ENCODE assay signal across 9 cellular contexts in the genomic region with DNA sequence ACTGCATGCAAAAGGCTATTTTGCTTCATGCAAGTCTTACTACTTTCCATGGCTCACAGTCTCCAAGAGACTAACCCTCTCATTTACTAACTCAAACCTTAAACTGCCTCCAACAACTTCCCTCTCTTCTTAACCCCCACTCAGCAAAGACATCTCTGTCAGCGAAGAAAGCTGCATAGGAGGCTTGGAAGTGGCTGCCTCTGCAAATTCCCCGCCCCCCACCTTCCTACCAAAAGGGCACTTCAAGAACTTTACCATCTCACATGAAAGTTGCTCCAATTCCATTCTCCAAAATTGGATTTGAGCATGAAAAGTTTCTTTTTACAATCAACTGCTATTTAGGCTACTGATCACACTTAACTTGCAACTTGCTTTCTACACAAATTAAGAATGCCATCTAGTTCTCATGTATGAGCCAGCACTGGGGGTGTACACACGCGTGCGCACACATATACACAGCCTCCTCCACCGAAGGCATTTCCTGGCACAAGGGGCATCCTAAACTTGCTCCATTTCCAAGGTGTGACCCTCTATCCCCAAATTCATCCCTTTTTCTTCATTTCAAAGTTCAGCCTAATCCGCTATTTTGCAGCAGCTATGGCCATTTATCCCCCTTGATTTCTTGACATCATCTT. TPM values are rescaled to one million over a fixed set of nuclear protein-coding genes. Genes with fewer than 3 reads are reported as not detected.
A peak's percentile ranks its signal among the peaks of the same experiment; 100 is the strongest.
DNase-seq lines count a peak whose midpoint lies in the region; ATAC-seq and TF ChIP-seq lines count a peak whose summit lies in the region.
"Had no signal": no experiment of that assay in that cellular context is flagged by ENCODE, and none has a peak within 500 bp of the region (broad histone marks: within the 10 kb centered on the region; RNA-seq: fewer than 3 reads in every experiment).

No MANE protein-coding gene starts in this region.

- H3K4me1 Mint-ChIP-seq in Caco-2 (ENCODE audit: low read depth, unreplicated experiment), result peaks cover 60% of the 10 kb centered on the region

- H3K27me3 ChIP-seq in Caco-2 (replicated peaks; ENCODE audit: control insufficient read depth, insufficient read depth, low read length), result no peaks in the 10 kb centered on the region
- H3K27me3 ChIP-seq in PC-3 (ENCODE audit: low read length), result no peaks in the 10 kb centered on the region
- H3K27me3 ChIP-seq in ovary, result no peaks in the 10 kb centered on the region

- H3K9me2 ChIP-seq in PC-3 (replicated peaks; ENCODE audit: low read length), result no peaks in the 10 kb centered on the region

- peaks cover 68% of the 10 kb centered on the region for H3K79me2 ChIP-seq in PC-3 (ENCODE audit: low read length)

- H3K4me2 ChIP-seq in PC-3 (ENCODE audit: low read length), result peak overlapping the region; percentile 84

- no peaks in the 10 kb centered on the region for H3K36me3 ChIP-seq in Caco-2 (ENCODE audit: control insufficient read depth, insufficient read depth, low read length)
- 0 out of 2 replicates have a peak, but pooled peaks cover 4% of the 10 kb centered on the region for H3K36me3 ChIP-seq in PC-3 (ENCODE audit: low read depth, low read length)
- H3K36me3 ChIP-seq in ovary, result no peaks in the 10 kb centered on the region

- POLR2A ChIA-PET in Caco-2 (lab: Charles Lee), result interaction anchor here (2.3 kb wide), 1 partner anchor 39 kb away, joined by 25 read pairs; no protein-coding TSS in a partner anchor
- POLR2A ChIA-PET in PC-3 (lab: Charles Lee; ENCODE audit: unreplicated experiment), result no interaction called here
- POLR2A ChIA-PET in GM10248 (lab: Yijun Ruan, JAX), result no interaction called here

- no peaks in the 10 kb centered on the region for H3K9me3 ChIP-seq in Caco-2
- no peaks in the 10 kb centered on the region for H3K9me3 ChIP-seq in PC-3 (ENCODE audit: low read length)
- H3K9me3 ChIP-seq in ovary, result no peaks in the 10 kb centered on the region

- peaks cover 14% of the 10 kb centered on the region for H3K36me3 Mint-ChIP-seq in Caco-2 (ENCODE audit: insufficient read depth, unreplicated experiment)

- H3K27me3 Mint-ChIP-seq in Caco-2 (ENCODE audit: insufficient read depth, unreplicated experiment), result no peaks in the 10 kb centered on the region

- H3K9ac ChIP-seq in PC-3 (ENCODE audit: low read length), result peak overlapping the region; percentile 82

- ATAC-seq in PC-3 (no peak), HG03039 (IDR thresholded peaks at IDR 0.05; ENCODE audit: unreplicated experiment) (no peak)

- peak overlapping the region; percentile 70 for H2AFZ ChIP-seq in PC-3 (ENCODE audit: low read length)

- DNase-seq in Caco-2 (no peak), PC-3 (peak; percentile 20), epithelial cell of prostate (ENCODE audit: low read depth, low spot score) (no peak), ovary (no peak), GM10248 (ENCODE audit: extremely low spot score) (no peak), T-helper 9 cell (no peak)
- no peak for DNase-seq in central memory CD4-positive, alpha-beta T cell
- DNase-seq: GOT3 had no signal

- no peak for TF ChIP-seq EP300 in ovary (IDR thresholded peaks at IDR 0.05)

- 57 to 61% (median 57%) methylated on average over 7 of the region's 7 CpGs for WGBS in ovary, 3 donors

- no peaks in the 10 kb centered on the region for H3K9me3 Mint-ChIP-seq in Caco-2 (ENCODE audit: unreplicated experiment)

- peaks cover 40% of the 10 kb centered on the region for H4K20me1 ChIP-seq in PC-3 (ENCODE audit: low read length)

- no peak for TF ChIP-seq CTCF in Caco-2 (IDR thresholded peaks at IDR 0.05; ENCODE audit: insufficient read depth in 1 of 2, low read depth in 1 of 2, low read length in 1 of 2, severe bottlenecking in 1 of 2, unreplicated experiment in 1 of 2)
- TF ChIP-seq CTCF in PC-3 (conservative IDR thresholded peaks at IDR 0.05; ENCODE audit: low read depth, low read length), result no peak
- no peak for TF ChIP-seq CTCF in ovary (IDR thresholded peaks at IDR 0.05)
- no peak for TF ChIP-seq CTCF in GM10248 (IDR thresholded peaks at IDR 0.05; ENCODE audit: control extremely low read depth, extremely low read depth, low read depth, missing control alignments)

- peaks cover 53% of the 10 kb centered on the region for H3K4me1 ChIP-seq in Caco-2
- peaks cover 52% of the 10 kb centered on the region for H3K4me1 ChIP-seq in PC-3 (ENCODE audit: insufficient read depth, low read length)
- peaks cover 13% of the 10 kb centered on the region for H3K4me1 ChIP-seq in ovary (ENCODE audit: insufficient read depth)

- peaks cover 12% of the 10 kb centered on the region for H3F3A ChIP-seq in PC-3 (ENCODE audit: low read length, unreplicated experiment)

- H3K27ac Mint-ChIP-seq in Caco-2 (ENCODE audit: unreplicated experiment), result peak overlapping the region; percentile 92

- peak overlapping the region; percentile 99 for H3K4me3 Mint-ChIP-seq in Caco-2 (ENCODE audit: unreplicated experiment)

- intact Hi-C loops in Caco-2 (cut with micrococcal nuclease; ENCODE audit: unreplicated experiment) (loop anchor here (1.0 kb wide), 1 partner anchor 9 kb away; no protein-coding TSS in a partner anchor), PC-3 (cut with micrococcal nuclease) (loop anchor here (5.0 kb wide), 1 partner anchor 192 kb away; no protein-coding TSS in a partner anchor), ovary (cut with DNase I) (loop anchor here in 3 of 4 donors (5.0 to 10.0 kb wide), 4 partner anchors 50 to 280 kb away; no protein-coding TSS in a partner anchor)

- no TSS peak for BruUV-seq in Caco-2 (replicated peaks; lab: Mats Ljungman, UMichigan)
- BruUV-seq in PC-3 (replicated peaks; lab: Mats Ljungman, UMichigan), result no TSS peak

- H3K4me3 ChIP-seq in Caco-2 (ENCODE audit: low read depth, low read length) (peak overlapping the region; percentile 93), PC-3 (ENCODE audit: low read length) (peak overlapping the region; percentile 93), ovary (peak overlapping the region; percentile 95)

- TF ChIP-seq POLR2A in ovary (IDR thresholded peaks at IDR 0.05), result no peak

- no peak overlapping the region for H3K27ac ChIP-seq in PC-3 (ENCODE audit: low read length)
- H3K27ac ChIP-seq in epithelial cell of prostate, result peak overlapping the region; percentile 96
- H3K27ac ChIP-seq in ovary, result no peak overlapping the region

- CTCF ChIA-PET in Caco-2 (lab: Charles Lee), result interaction anchor here (0.7 to 2.7 kb wide), 3 partner anchors 39 to 618 kb away, joined by 3 to 34 read pairs (median 25); no protein-coding TSS in a partner anchor
- CTCF ChIA-PET in PC-3 (lab: Charles Lee), result interaction anchor here (1.2 to 2.2 kb wide), 2 partner anchors 74 to 87 kb away, joined by 9 to 10 read pairs; no protein-coding TSS in a partner anchor
- CTCF ChIA-PET in GM10248 (lab: Yijun Ruan, JAX), result interaction anchor here (1.0 to 9.6 kb wide), 6 partner anchors 9 to 71 kb away, joined by 3 to 73 read pairs (median 20); no protein-coding TSS in a partner anchor

RNA-seq across cellular contexts. Expression of gene CCDC6, which starts 1.8 kb away (rescaled TPM):
- 113 and 116 TPM in 2 replicates for total RNA-seq in Caco-2 (2022)
- total RNA-seq in PC-3 (2014; rRNA removed), result 37.6 and 46.1 TPM in 2 replicates
- total RNA-seq in ovary, result 10 to 100 TPM; 22.2 to 46.8 (median 34.2) TPM
- 10 to 100 TPM; 12.2 to 34.1 TPM for polyA plus RNA-seq in ovary
